31 cellular contexts compared by ENCODE assay signal in the genomic region with DNA sequence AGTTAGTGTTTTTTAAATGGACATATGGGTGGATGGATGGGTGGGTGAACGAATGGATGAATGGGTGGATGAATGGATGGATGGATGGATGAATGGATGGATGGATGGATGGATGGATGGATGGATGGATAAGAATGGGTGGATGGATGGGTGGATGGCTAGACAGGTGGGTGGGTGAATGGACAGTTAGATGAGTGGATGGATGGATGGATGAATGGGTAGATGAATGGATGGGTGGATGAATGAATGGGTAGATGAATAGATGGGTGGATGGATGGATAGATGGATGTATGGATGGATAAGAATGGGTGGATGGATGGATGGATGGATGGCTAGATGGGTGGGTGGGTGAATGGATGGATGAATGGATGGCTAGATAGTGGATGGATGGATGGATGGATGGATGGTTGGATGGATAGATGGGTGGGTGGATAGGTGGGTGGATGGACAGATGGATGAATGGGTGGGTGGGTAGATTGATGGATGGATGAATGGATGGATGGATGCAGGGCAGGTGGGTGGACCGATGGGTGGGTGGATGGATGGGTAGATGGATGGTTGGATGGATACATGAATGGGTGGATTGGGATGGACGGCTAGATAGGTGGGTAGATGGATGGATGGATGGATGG.
"Had no signal": no experiment of that assay in that cellular context is flagged by ENCODE, and none has a peak within 500 bp of the region (broad histone marks: within the 10 kb centered on the region; RNA-seq: fewer than 3 reads in every experiment).

No MANE protein-coding gene starts in this region.

- H3K4me3 ChIP-seq: adrenal gland, body of pancreas, colonic mucosa, esophagus squamous epithelium, gastroesophageal sphincter had no signal

- H3K9me3 ChIP-seq: adrenal gland, body of pancreas, colonic mucosa, esophagus squamous epithelium, gastroesophageal sphincter had no signal

- H3K36me3 ChIP-seq: adrenal gland, colonic mucosa, esophagus squamous epithelium, gastroesophageal sphincter, WERI-Rb-1 had no signal

- ATAC-seq: activated CD4-positive, CD25-positive, alpha-beta regulatory T cell treated with anti-CD3 and anti-CD28 coated beads, Interleukin-2, amount 50 U/mL, for 24 hours; activated CD8-positive, alpha-beta T cell treated with anti-CD3 and anti-CD28 coated beads for 36 hours; activated naive CD8-positive, alpha-beta T cell treated with anti-CD3 and anti-CD28 coated beads, Interleukin-2, amount 50 U/mL, for 24 hours; activated T-cell treated with anti-CD3 and anti-CD28 coated beads, Interleukin-2, amount 50 U/mL, for 4 hours; body of pancreas; gastroesophageal sphincter; T-helper 17 cell had no signal

- H3K27me3 ChIP-seq: adrenal gland, body of pancreas, colonic mucosa, esophagus squamous epithelium, gastroesophageal sphincter had no signal

- H3K4me1 Mint-ChIP-seq: activated B cell treated with CpG ODN at 0.5 μM for 24 hours; activated naive CD4-positive, alpha-beta T cell treated with anti-CD3 and anti-CD28 coated beads, Interleukin-2, amount 50 U/mL, for 24 hours; activated naive CD8-positive, alpha-beta T cell treated with anti-CD3 and anti-CD28 coated beads for 36 hours; activated naive CD8-positive, alpha-beta T cell treated with anti-CD3 and anti-CD28 coated beads, Interleukin-2, amount 50 U/mL, for 24 hours had no signal

- H3K27ac Mint-ChIP-seq: activated B cell treated with CpG ODN at 0.5 μM for 24 hours; activated CD8-positive, alpha-beta T cell treated with anti-CD3 and anti-CD28 coated beads for 36 hours; activated naive CD4-positive, alpha-beta T cell treated with anti-CD3 and anti-CD28 coated beads for 36 hours; activated naive CD4-positive, alpha-beta T cell treated with anti-CD3 and anti-CD28 coated beads, Interleukin-2, amount 50 U/mL, for 24 hours; activated naive CD8-positive, alpha-beta T cell treated with anti-CD3 and anti-CD28 coated beads for 36 hours; activated naive CD8-positive, alpha-beta T cell treated with anti-CD3 and anti-CD28 coated beads, Interleukin-2, amount 50 U/mL, for 24 hours; activated T-helper 1 cell treated with anti-CD3 and anti-CD28 coated beads, Interleukin-12 subunit alpha, Interleukin-12 subunit beta, Interleukin-2, Interleukin-4 antibody, amounts not matched to agents 30 ng/mL and 10 ng/mL and 1 ng/mL, durations not matched to agents 14 hours and 24 hours and 36 hours; activated T-helper 2 cell treated with anti-CD3 and anti-CD28 coated beads, Interferon-gamma antibody, Interleukin-2, Interleukin-4, amounts not matched to agents 10 μg/mL and 5 μg/mL and 100 μg/mL, durations not matched to agents 14 hours and 24 hours and 36 hours; T-helper 17 cell; T-helper 2 cell treated with Interferon-gamma antibody and Interleukin-4, amounts not matched to agents 5 μg/mL and 100 μg/mL, for 36 hours had no signal

- H3K36me3 Mint-ChIP-seq: activated naive CD4-positive, alpha-beta T cell treated with anti-CD3 and anti-CD28 coated beads, Interleukin-2, amount 50 U/mL, for 24 hours; activated naive CD8-positive, alpha-beta T cell treated with anti-CD3 and anti-CD28 coated beads for 36 hours had no signal

- DNase-seq: activated B cell treated with CpG ODN at 0.5 μM for 24 hours; activated CD4-positive, alpha-beta T cell treated with anti-CD3 and anti-CD28 coated beads for 48 hours; activated CD4-positive, alpha-beta T cell treated with anti-CD3 and anti-CD28 coated beads, Interleukin-2, amount 50 U/mL, for 1 hour; activated CD4-positive, alpha-beta T cell treated with anti-CD3 and anti-CD28 coated beads, Interleukin-2, amount 50 U/mL, for 48 hours; activated CD8-positive, alpha-beta memory T cell treated with anti-CD3 and anti-CD28 coated beads for 24 hours; activated CD8-positive, alpha-beta T cell treated with anti-CD3 and anti-CD28 coated beads for 36 hours; activated effector memory CD4-positive, alpha-beta T cell treated with anti-CD3 and anti-CD28 coated beads, Interleukin-2, amount 50 U/mL, for 16 hours; activated naive CD4-positive, alpha-beta T cell treated with anti-CD3 and anti-CD28 coated beads for 36 hours; activated naive CD8-positive, alpha-beta T cell treated with anti-CD3 and anti-CD28 coated beads for 36 hours; activated naive CD8-positive, alpha-beta T cell treated with anti-CD3 and anti-CD28 coated beads, Interleukin-2, amount 50 U/mL, for 24 hours; activated T-cell treated with anti-CD3 and anti-CD28 coated beads, Interleukin-2, amount 50 U/mL, for 4 hours; adrenal gland; amygdala; aorta; body of pancreas; caudate nucleus; colonic mucosa; effector CD8-positive, alpha-beta T cell; esophagus squamous epithelium; foreskin melanocyte; head of caudate nucleus; T-helper 17 cell; T1000; WERI-Rb-1 had no signal

- H3K4me3 Mint-ChIP-seq: activated B cell treated with CpG ODN at 0.5 μM for 24 hours; activated CD8-positive, alpha-beta T cell treated with anti-CD3 and anti-CD28 coated beads for 36 hours; activated naive CD4-positive, alpha-beta T cell treated with anti-CD3 and anti-CD28 coated beads for 36 hours; activated naive CD4-positive, alpha-beta T cell treated with anti-CD3 and anti-CD28 coated beads, Interleukin-2, amount 50 U/mL, for 24 hours; activated naive CD8-positive, alpha-beta T cell treated with anti-CD3 and anti-CD28 coated beads for 36 hours; activated naive CD8-positive, alpha-beta T cell treated with anti-CD3 and anti-CD28 coated beads, Interleukin-2, amount 50 U/mL, for 24 hours; activated T-cell treated with anti-CD3 and anti-CD28 coated beads, Interleukin-2, amount 50 U/mL, for 4 hours; activated T-helper 1 cell treated with anti-CD3 and anti-CD28 coated beads, Interleukin-12 subunit alpha, Interleukin-12 subunit beta, Interleukin-2, Interleukin-4 antibody, amounts not matched to agents 30 ng/mL and 10 ng/mL and 1 ng/mL, durations not matched to agents 14 hours and 24 hours and 36 hours; T-helper 17 cell; T-helper 2 cell treated with Interferon-gamma antibody and Interleukin-4, amounts not matched to agents 5 μg/mL and 100 μg/mL, for 36 hours had no signal

- H3K4me1 ChIP-seq: colonic mucosa, esophagus squamous epithelium had no signal

- H3K9me3 Mint-ChIP-seq: activated B cell treated with CpG ODN at 0.5 μM for 24 hours; activated CD8-positive, alpha-beta T cell treated with anti-CD3 and anti-CD28 coated beads for 36 hours; activated naive CD4-positive, alpha-beta T cell treated with anti-CD3 and anti-CD28 coated beads for 36 hours; activated naive CD4-positive, alpha-beta T cell treated with anti-CD3 and anti-CD28 coated beads, Interleukin-2, amount 50 U/mL, for 24 hours; activated T-cell treated with anti-CD3 and anti-CD28 coated beads, Interleukin-2, amount 50 U/mL, for 4 hours; activated T-helper 1 cell treated with anti-CD3 and anti-CD28 coated beads, Interleukin-12 subunit alpha, Interleukin-12 subunit beta, Interleukin-2, Interleukin-4 antibody, amounts not matched to agents 30 ng/mL and 10 ng/mL and 1 ng/mL, durations not matched to agents 14 hours and 24 hours and 36 hours; activated T-helper 2 cell treated with anti-CD3 and anti-CD28 coated beads, Interferon-gamma antibody, Interleukin-2, Interleukin-4, amounts not matched to agents 10 μg/mL and 5 μg/mL and 100 μg/mL, durations not matched to agents 14 hours and 24 hours and 36 hours; T-helper 2 cell treated with Interferon-gamma antibody and Interleukin-4, amounts not matched to agents 5 μg/mL and 100 μg/mL, for 36 hours had no signal

- H3K27ac ChIP-seq: adrenal gland, body of pancreas, colonic mucosa, epithelial cell of prostate, esophagus squamous epithelium, gastroesophageal sphincter, WERI-Rb-1 had no signal

- H3K27me3 Mint-ChIP-seq: activated B cell treated with CpG ODN at 0.5 μM for 24 hours; activated naive CD8-positive, alpha-beta T cell treated with anti-CD3 and anti-CD28 coated beads for 36 hours; activated naive CD8-positive, alpha-beta T cell treated with anti-CD3 and anti-CD28 coated beads, Interleukin-2, amount 50 U/mL, for 24 hours; T-helper 17 cell had no signal
